In the genomic region with DNA sequence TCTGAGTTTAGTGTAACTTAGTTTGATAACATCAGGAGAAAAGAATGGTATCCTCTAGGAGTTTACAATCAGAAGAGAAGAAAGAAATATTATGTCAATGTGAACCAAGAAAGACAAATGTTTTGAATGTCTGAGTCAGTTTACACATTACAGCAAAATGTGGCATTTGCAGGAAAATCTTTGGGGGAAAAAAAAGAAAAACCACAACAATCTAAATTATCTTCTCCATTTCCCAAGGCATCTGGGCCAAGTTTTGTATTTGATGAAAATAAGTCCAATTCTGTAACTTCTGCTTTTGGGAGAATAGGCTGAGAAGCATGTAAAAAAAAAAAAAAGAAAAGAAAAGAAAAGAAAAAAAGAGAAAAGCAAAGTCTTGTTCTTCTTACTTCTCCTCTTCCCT, we compare ENCODE assay signal across 2 cellular contexts.
TF ChIP-seq lines count a peak whose summit lies in the region.

No MANE protein-coding gene starts in this region.

TF ChIP-seq in SK-N-SH, 30 proteins besides CTCF, POLR2A, EP300 and RAD21:
- TF ChIP-seq, protein P1, sequence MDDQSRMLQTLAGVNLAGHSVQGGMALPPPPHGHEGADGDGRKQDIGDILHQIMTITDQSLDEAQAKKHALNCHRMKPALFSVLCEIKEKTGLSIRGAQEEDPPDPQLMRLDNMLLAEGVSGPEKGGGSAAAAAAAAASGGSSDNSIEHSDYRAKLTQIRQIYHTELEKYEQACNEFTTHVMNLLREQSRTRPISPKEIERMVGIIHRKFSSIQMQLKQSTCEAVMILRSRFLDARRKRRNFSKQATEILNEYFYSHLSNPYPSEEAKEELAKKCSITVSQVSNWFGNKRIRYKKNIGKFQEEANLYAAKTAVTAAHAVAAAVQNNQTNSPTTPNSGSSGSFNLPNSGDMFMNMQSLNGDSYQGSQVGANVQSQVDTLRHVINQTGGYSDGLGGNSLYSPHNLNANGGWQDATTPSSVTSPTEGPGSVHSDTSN (IDR thresholded peaks at IDR 0.05) = peak; percentile 74
- TF ChIP-seq TCF12 (IDR thresholded peaks at IDR 0.05) (peak; percentile 56), TEAD4 (IDR thresholded peaks at IDR 0.05; ENCODE audit: borderline replicate concordance, insufficient read depth) (0 out of 2 replicates have a peak, but pooled peaks have one; percentile 27), GATA2 (CRISPR knock-in tag; IDR thresholded peaks at IDR 0.05) (no peak), JUND (IDR thresholded peaks at IDR 0.05) (peak; percentile 29; the same call in 1 of the 2 replicates)

TF ChIP-seq in endothelial cell of umbilical vein, 7 proteins besides CTCF, POLR2A, EP300 and RAD21:
- TF ChIP-seq MYC (IDR thresholded peaks at IDR 0.05; ENCODE audit: low read depth, low read length) (no peak), JUN (IDR thresholded peaks at IDR 0.05; ENCODE audit: borderline replicate concordance, insufficient read depth, insufficient read length, low read depth) (no peak), FOS (IDR thresholded peaks at IDR 0.05; ENCODE audit: borderline replicate concordance, insufficient read depth, low read length) (no peak), POLR2AphosphoS5 (IDR thresholded peaks at IDR 0.05; ENCODE audit: insufficient read depth, low read depth, low read length) (no peak), EZH2 (IDR thresholded peaks at IDR 0.05; ENCODE audit: borderline replicate concordance, low read depth, low read length, severe bottlenecking) (no peak), GATA2 (IDR thresholded peaks at IDR 0.05; ENCODE audit: insufficient read depth, insufficient read length, low read depth, low read length) (no peak)
- TF ChIP-seq, protein P2, sequence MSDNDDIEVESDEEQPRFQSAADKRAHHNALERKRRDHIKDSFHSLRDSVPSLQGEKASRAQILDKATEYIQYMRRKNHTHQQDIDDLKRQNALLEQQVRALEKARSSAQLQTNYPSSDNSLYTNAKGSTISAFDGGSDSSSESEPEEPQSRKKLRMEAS (IDR thresholded peaks at IDR 0.05; ENCODE audit: insufficient read depth, insufficient read length) = no peak
TF ChIP-seq in endothelial cell of umbilical vein: peak in this region for 0.
